8 cellular contexts compared by ENCODE assay signal in genomic region chr10:11822809-11823121, GRCh38. TPM values are rescaled to one million over a fixed set of nuclear protein-coding genes. Genes with fewer than 3 reads are reported as not detected.
DNase-seq lines count a peak whose midpoint lies in the region; ATAC-seq and TF ChIP-seq lines count a peak whose summit lies in the region.

No MANE protein-coding gene starts in this region.

- no peak for DNase-seq in GM23338 (ENCODE audit: low spot score)
- DNase-seq in DMS153 treated with DMSO at 0.1 percent for 48 hours (lab: John Stamatoyannopoulos, UW; ENCODE audit: unreplicated experiment) = no peak
- DNase-seq in activated CD4-positive, CD25-positive, alpha-beta regulatory T cell (lab: John Stamatoyannopoulos, UW) = no peak
- DNase-seq in NAMALWA (ENCODE audit: low spot score) = no peak

- ATAC-seq in GM23338 (no peak), HG03439 (IDR thresholded peaks at IDR 0.05; ENCODE audit: unreplicated experiment) (no peak)

- no peak overlapping the region for H3K27ac Mint-ChIP-seq in GM23338
- no peak overlapping the region for H3K27ac Mint-ChIP-seq in activated naive CD8-positive, alpha-beta T cell

- H3K4me2 ChIP-seq in GM23338 = peak overlapping the region; percentile 96

- H3K36me3 Mint-ChIP-seq in GM23338 (ENCODE audit: low read depth) = no peaks in the 10 kb centered on the region; the same call in 2 of the 3 replicates
- no peaks in the 10 kb centered on the region for H3K36me3 Mint-ChIP-seq in activated naive CD8-positive, alpha-beta T cell

- peaks cover 15% of the 10 kb centered on the region for H3K27me3 ChIP-seq in GM23338 (ENCODE audit: insufficient read depth)
- peaks cover 14% of the 10 kb centered on the region for H3K27me3 ChIP-seq in iPS-15b (ENCODE audit: control insufficient read depth, insufficient read depth, low read length)

- H3K9me2 ChIP-seq in GM23338 (ENCODE audit: insufficient read depth) = no peaks in the 10 kb centered on the region

- peaks cover 6% of the 10 kb centered on the region; the same call in 1 of the 2 replicates for H3F3A ChIP-seq in GM23338 (replicated peaks; ENCODE audit: low read depth)

- H3K4me3 Mint-ChIP-seq in GM23338 = peak overlapping the region; percentile 85; the same call in 2 of the 3 replicates
- peak overlapping the region; percentile 47 for H3K4me3 Mint-ChIP-seq in activated naive CD8-positive, alpha-beta T cell

- no peaks in the 10 kb centered on the region for H4K20me1 ChIP-seq in GM23338 (replicated peaks; ENCODE audit: insufficient read depth)

- H3K27ac ChIP-seq in GM23338 (ENCODE audit: low read depth) (no peak overlapping the region), skin epidermis (peak overlapping the region in 13 of 21 experiments; percentile 1 to 92 (median 80))

- H3K79me2 ChIP-seq in GM23338 (replicated peaks; ENCODE audit: insufficient read depth) = peaks cover 7% of the 10 kb centered on the region

- H3K27me3 Mint-ChIP-seq in GM23338 (ENCODE audit: insufficient read depth, low read depth, poor library complexity) = peaks cover 8% of the 10 kb centered on the region
- H3K27me3 Mint-ChIP-seq in activated naive CD8-positive, alpha-beta T cell = peaks cover 30% of the 10 kb centered on the region

- H3K4me1 Mint-ChIP-seq in GM23338 = peaks cover 11% of the 10 kb centered on the region
- H3K4me1 Mint-ChIP-seq in activated naive CD8-positive, alpha-beta T cell (ENCODE audit: low read depth) = peaks cover 13% of the 10 kb centered on the region

- H3K36me3 ChIP-seq in GM23338 (ENCODE audit: insufficient read depth) (no peaks in the 10 kb centered on the region), iPS-15b (ENCODE audit: control insufficient read depth, insufficient read depth, low read length) (no peaks in the 10 kb centered on the region)

- peak overlapping the region; percentile 99 for H2AFZ ChIP-seq in GM23338

- no peak overlapping the region for H3K9ac ChIP-seq in iPS-15b (ENCODE audit: low read depth, low read length)

- H3K9me3 Mint-ChIP-seq in GM23338 = no peaks in the 10 kb centered on the region
- no peaks in the 10 kb centered on the region for H3K9me3 Mint-ChIP-seq in activated naive CD8-positive, alpha-beta T cell (ENCODE audit: low read depth)

- TF ChIP-seq CTCF in GM23338 (conservative IDR thresholded peaks at IDR 0.05; ENCODE audit: low read depth in 2 of 2) = no peak

- H3K4me1 ChIP-seq in GM23338 (ENCODE audit: insufficient read depth) (peaks cover 6% of the 10 kb centered on the region; the same call in 1 of the 2 replicates), iPS-15b (ENCODE audit: control insufficient read depth, insufficient read depth, low read length) (no peaks in the 10 kb centered on the region)

- peak overlapping the region; percentile 90 for H3K4me3 ChIP-seq in GM23338
- peak overlapping the region; percentile 59 for H3K4me3 ChIP-seq in iPS-15b (ENCODE audit: low read depth, low read length)
- peak overlapping the region; percentile 48 to 91 (median 67) for H3K4me3 ChIP-seq in skin epidermis

- no peaks in the 10 kb centered on the region for H3K9me3 ChIP-seq in iPS-15b (ENCODE audit: control insufficient read depth, insufficient read depth, low read length)

TF ChIP-seq in GM23338, 12 proteins besides CTCF, POLR2A, EP300 and RAD21:
- TF ChIP-seq ETS1 (IDR thresholded peaks at IDR 0.05) (no peak), JUNB (IDR thresholded peaks at IDR 0.05; ENCODE audit: unreplicated experiment) (no peak), NANOG (IDR thresholded peaks at IDR 0.05; ENCODE audit: borderline replicate concordance) (no peak), ZNF331 (CRISPR knock-in tag; IDR thresholded peaks at IDR 0.05; ENCODE audit: low read depth) (no peak), STAT1 (IDR thresholded peaks at IDR 0.05; ENCODE audit: unreplicated experiment) (no peak), EZH2phosphoT487 (IDR thresholded peaks at IDR 0.05; ENCODE audit: unreplicated experiment) (no peak), POLR2AphosphoS5 (IDR thresholded peaks at IDR 0.05; ENCODE audit: low read depth) (no peak)

RNA-seq across cellular contexts. Expression of gene PROSER2, which starts 0.4 kb away (rescaled TPM):
- 5.6 and 10.8 TPM in 2 replicates for total RNA-seq in GM23338 (2014; rRNA removed; shearing (Covaris generic))
- polyA plus RNA-seq in GM23338 (2016; fragmentation: Nextera tagmentation; extraction: Ambion mirVana) = 3.7 and 4.2 TPM in 2 replicates
